ENCODE assay signal across 8 cellular contexts in genomic region chr2:44100351-44100750, GRCh38.
A peak's percentile ranks its signal among the peaks of the same experiment; 100 is the strongest.
DNase-seq lines count a peak whose midpoint lies in the region; ATAC-seq, FAIRE-seq and TF ChIP-seq lines count a peak whose summit lies in the region.

No MANE protein-coding gene starts in this region.

- H3K36me3 Mint-ChIP-seq in activated CD8-positive, alpha-beta T cell treated with anti-CD3 and anti-CD28 coated beads, Interleukin-2, amount 10 ng/mL, durations not matched to agents 7 days and 5 days (ENCODE audit: low read depth): no peaks in the 10 kb centered on the region
- H3K36me3 Mint-ChIP-seq in activated CD8-positive, alpha-beta T cell treated with anti-CD3 and anti-CD28 coated beads for 36 hours (ENCODE audit: low read depth): no peaks in the 10 kb centered on the region

- intact Hi-C loops in activated CD8-positive, alpha-beta T cell treated with anti-CD3 and anti-CD28 coated beads for 36 hours (cut with micrococcal nuclease): no loop called here

- no peaks in the 10 kb centered on the region for H3K27me3 Mint-ChIP-seq in activated CD8-positive, alpha-beta T cell treated with anti-CD3 and anti-CD28 coated beads, Interleukin-2, amount 10 ng/mL, durations not matched to agents 7 days and 5 days (ENCODE audit: low read depth)
- H3K27me3 Mint-ChIP-seq in activated CD8-positive, alpha-beta T cell treated with anti-CD3 and anti-CD28 coated beads for 36 hours: peaks cover 2% of the 10 kb centered on the region

- peaks cover 0 to 10% of the 10 kb centered on the region in 2 donors for H3K4me1 ChIP-seq in right atrium auricular region

- peaks cover 33% of the 10 kb centered on the region for H3K4me1 Mint-ChIP-seq in activated CD8-positive, alpha-beta T cell treated with anti-CD3 and anti-CD28 coated beads, Interleukin-2, amount 10 ng/mL, durations not matched to agents 7 days and 5 days (ENCODE audit: low read depth)
- peaks cover 9% of the 10 kb centered on the region for H3K4me1 Mint-ChIP-seq in activated CD8-positive, alpha-beta T cell treated with anti-CD3 and anti-CD28 coated beads for 36 hours (ENCODE audit: low read depth)

- H3K27me3 ChIP-seq in right atrium auricular region: no peaks in the 10 kb centered on the region

- H3K36me3 ChIP-seq in right atrium auricular region: no peaks in the 10 kb centered on the region

- no peak overlapping the region for H3K27ac ChIP-seq in right atrium auricular region

- no peaks in the 10 kb centered on the region for H3K9me3 Mint-ChIP-seq in activated CD8-positive, alpha-beta T cell treated with anti-CD3 and anti-CD28 coated beads, Interleukin-2, amount 10 ng/mL, durations not matched to agents 7 days and 5 days (ENCODE audit: insufficient read depth)
- no peaks in the 10 kb centered on the region for H3K9me3 Mint-ChIP-seq in activated CD8-positive, alpha-beta T cell treated with anti-CD3 and anti-CD28 coated beads for 36 hours

- no peak overlapping the region for H3K4me3 ChIP-seq in right atrium auricular region

- H3K27ac Mint-ChIP-seq in activated CD8-positive, alpha-beta T cell treated with anti-CD3 and anti-CD28 coated beads, Interleukin-2, amount 10 ng/mL, durations not matched to agents 7 days and 5 days: peak overlapping the region; percentile 5
- H3K27ac Mint-ChIP-seq in activated CD8-positive, alpha-beta T cell treated with anti-CD3 and anti-CD28 coated beads for 36 hours: no peak overlapping the region

- peak; percentile 40 for FAIRE-seq in urothelium cell line (lab: Jason Lieb, UNC)

- CTCF ChIA-PET in activated CD8-positive, alpha-beta T cell treated with anti-CD3 and anti-CD28 coated beads, Interleukin-2, amount 10 ng/mL, durations not matched to agents 7 days and 5 days (lab: Charles Lee): interaction anchor here (0.8 to 1.8 kb wide), 2 partner anchors 9 to 12 kb away, joined by 3 to 6 read pairs; no protein-coding TSS in a partner anchor
- CTCF ChIA-PET in activated CD8-positive, alpha-beta T cell treated with anti-CD3 and anti-CD28 coated beads for 36 hours (lab: Charles Lee): interaction anchor here (1.0 to 1.6 kb wide), 2 partner anchors 14 to 57 kb away, joined by 3 read pairs; no protein-coding TSS in a partner anchor

- H3K4me3 Mint-ChIP-seq in activated CD8-positive, alpha-beta T cell treated with anti-CD3 and anti-CD28 coated beads, Interleukin-2, amount 10 ng/mL, durations not matched to agents 7 days and 5 days: no peak overlapping the region
- no peak overlapping the region for H3K4me3 Mint-ChIP-seq in activated CD8-positive, alpha-beta T cell treated with anti-CD3 and anti-CD28 coated beads for 36 hours

- DNase-seq in activated CD8-positive, alpha-beta T cell treated with anti-CD3 and anti-CD28 coated beads, Interleukin-2, amount 10 ng/mL, durations not matched to agents 7 days and 5 days: no peak
- no peak for DNase-seq in activated CD8-positive, alpha-beta T cell treated with anti-CD3 and anti-CD28 coated beads for 36 hours
- DNase-seq in T1000 (lab: John Stamatoyannopoulos, UW) (peak; percentile 26), right atrium auricular region (ENCODE audit: low spot score) (peak; percentile 80), urothelium cell line (ENCODE audit: low spot score) (peak; percentile 72), cortex of kidney (lab: John Stamatoyannopoulos, UW) (no peak)
- DNase-seq in activated CD8-positive, alpha-beta memory T cell treated with anti-CD3 and anti-CD28 coated beads, Interleukin-2, amount 50 U/mL, for 48 hours: no peak

- no peaks in the 10 kb centered on the region for H3K9me3 ChIP-seq in right atrium auricular region

- POLR2A ChIA-PET in activated CD8-positive, alpha-beta T cell treated with anti-CD3 and anti-CD28 coated beads, Interleukin-2, amount 10 ng/mL, durations not matched to agents 7 days and 5 days (lab: Charles Lee): no interaction called here
- POLR2A ChIA-PET in activated CD8-positive, alpha-beta T cell treated with anti-CD3 and anti-CD28 coated beads for 36 hours (lab: Charles Lee): no interaction called here

- no peak for TF ChIP-seq CTCF in activated CD8-positive, alpha-beta T cell treated with anti-CD3 and anti-CD28 coated beads for 36 hours (IDR thresholded peaks at IDR 0.05)
- no peak for TF ChIP-seq CTCF in right atrium auricular region (IDR thresholded peaks at IDR 0.05)

- peak; percentile 74 for ATAC-seq in activated CD8-positive, alpha-beta T cell treated with anti-CD3 and anti-CD28 coated beads, Interleukin-2, amount 10 ng/mL, durations not matched to agents 7 days and 5 days
- ATAC-seq in activated CD8-positive, alpha-beta T cell treated with anti-CD3 and anti-CD28 coated beads for 36 hours: no peak
- ATAC-seq in HG03025 (IDR thresholded peaks at IDR 0.05; ENCODE audit: low FRiP score, unreplicated experiment): no peak

Comparison
In these comparisons a context has a peak if more than half of its experiments do, and no peak if none do; other contexts are left out.
1. DNase-seq: peak in T1000 (single experiment), right atrium auricular region (single experiment) and urothelium cell line (single experiment); none in activated CD8-positive, alpha-beta T cell treated with anti-CD3 and anti-CD28 coated beads, Interleukin-2, amount 10 ng/mL, durations not matched to agents 7 days and 5 days (single experiment), activated CD8-positive, alpha-beta T cell treated with anti-CD3 and anti-CD28 coated beads for 36 hours (single experiment), cortex of kidney (single experiment) and activated CD8-positive, alpha-beta memory T cell treated with anti-CD3 and anti-CD28 coated beads, Interleukin-2, amount 50 U/mL, for 48 hours (single experiment).